16 cellular contexts compared by ENCODE assay signal in genomic region chr15:68518046-68518445, GRCh38.
DNase-seq lines count a peak whose midpoint lies in the region; ATAC-seq and TF ChIP-seq lines count a peak whose summit lies in the region.
"Had no signal": no experiment of that assay in that cellular context is flagged by ENCODE, and none has a peak within 500 bp of the region (broad histone marks: within the 10 kb centered on the region; RNA-seq: fewer than 3 reads in every experiment).

No MANE protein-coding gene starts in this region.

- H3K4me1 ChIP-seq in ascending aorta (peaks cover 11 to 19% of the 10 kb centered on the region in 2 donors), right atrium auricular region (peaks cover 0 to 18% of the 10 kb centered on the region in 2 donors)
- H3K4me1 ChIP-seq: A549 had no signal

- TF ChIP-seq CTCF in AG10803 (conservative IDR thresholded peaks at IDR 0.05; ENCODE audit: low read length), result no peak
- TF ChIP-seq CTCF in ascending aorta (IDR thresholded peaks at IDR 0.05), result no peak
- no peak for TF ChIP-seq CTCF in right atrium auricular region (IDR thresholded peaks at IDR 0.05)
- no peak for TF ChIP-seq CTCF in omental fat pad (IDR thresholded peaks at IDR 0.05)

- DNase-seq in AG10803 (ENCODE audit: low read depth) (peak; percentile 53), ascending aorta (ENCODE audit: low spot score in 2 of 2) (no peak), right atrium auricular region (ENCODE audit: low spot score) (no peak), putamen (ENCODE audit: low spot score) (peak; percentile 11), foreskin melanocyte (no peak), omental fat pad (ENCODE audit: low spot score) (no peak)
- DNase-seq: activated CD4-positive, alpha-beta T cell treated with anti-CD3 and anti-CD28 coated beads, Interleukin-2, amount 50 U/mL, for 4 hours; amniotic stem cell; KBM-7; NCI-H1105 treated with DMSO at 0.1 percent for 48 hours; SK-N-SH; small intestine; stimulated activated naive CD4-positive, alpha-beta T cell treated with Interleukin-2 at 50 U/mL for 16 hours had no signal

- H3K9me3 ChIP-seq in ascending aorta (peaks cover 0 to 9% of the 10 kb centered on the region in 2 donors), right atrium auricular region (peaks cover 0 to 11% of the 10 kb centered on the region in 2 donors)

- ATAC-seq in HG02678 (IDR thresholded peaks at IDR 0.05; ENCODE audit: unreplicated experiment) (no peak), GM18870 (IDR thresholded peaks at IDR 0.05; ENCODE audit: unreplicated experiment) (no peak), omental fat pad (ENCODE audit: low FRiP score) (no peak)

- intact Hi-C loops in ascending aorta (cut with DNase I), result no loop called here

- peak overlapping the region; percentile 83 to 94 for H3K27ac ChIP-seq in ascending aorta
- H3K27ac ChIP-seq in right atrium auricular region, result peak overlapping the region; percentile 59 to 71

- no peak overlapping the region for H3K4me3 ChIP-seq in AG10803 (ENCODE audit: low read length)
- no peak overlapping the region for H3K4me3 ChIP-seq in ascending aorta
- H3K4me3 ChIP-seq in right atrium auricular region, result no peak overlapping the region
- H3K4me3 ChIP-seq: A549 had no signal

- H3K36me3 ChIP-seq in ascending aorta (no peaks in the 10 kb centered on the region), right atrium auricular region (no peaks in the 10 kb centered on the region)

- no peaks in the 10 kb centered on the region for H3K27me3 ChIP-seq in ascending aorta
- H3K27me3 ChIP-seq in right atrium auricular region, result no peaks in the 10 kb centered on the region

Comparison
In these comparisons a context has a peak if more than half of its experiments do, and no peak if none do; other contexts are left out.
1. DNase-seq: peak in AG10803 (single experiment) and putamen (single experiment); none in ascending aorta (0 of 2), right atrium auricular region (single experiment), foreskin melanocyte (single experiment) and omental fat pad (single experiment).